In genomic region chr9:121550569-121551512, GRCh38 we compare ENCODE assay signal across 8 cellular contexts. TPM values are rescaled to one million over a fixed set of nuclear protein-coding genes. Genes with fewer than 3 reads are reported as not detected.
DNase-seq lines count a peak whose midpoint lies in the region; ATAC-seq and TF ChIP-seq lines count a peak whose summit lies in the region.

No MANE protein-coding gene starts in this region.

- intact Hi-C loops in breast epithelium (cut with DNase I; ENCODE audit: low total_unique reads): no loop called here

- peaks cover 5% of the 10 kb centered on the region; the same call in 1 of the 2 replicates for H3K27me3 Mint-ChIP-seq in HFFc6 (ENCODE audit: insufficient read depth)

- H3K9me3 Mint-ChIP-seq in HFFc6: no peaks in the 10 kb centered on the region

- peaks cover 10% of the 10 kb centered on the region for H3K4me1 Mint-ChIP-seq in HFFc6 (ENCODE audit: low read depth)

- H3K36me3 Mint-ChIP-seq in HFFc6 (ENCODE audit: low read depth): no peaks in the 10 kb centered on the region

- TF ChIP-seq CTCF in HFFc6 (IDR thresholded peaks at IDR 0.05) (peak; percentile 99), WERI-Rb-1 (IDR thresholded peaks at IDR 0.05; ENCODE audit: low read depth, low read length) (peak; percentile 94), breast epithelium (IDR thresholded peaks at IDR 0.05) (peak; percentile 92 to 94 (median 93))

- H3K9me3 ChIP-seq in WERI-Rb-1 (ENCODE audit: severe bottlenecking): no peaks in the 10 kb centered on the region
- no peaks in the 10 kb centered on the region for H3K9me3 ChIP-seq in breast epithelium

- H3K27me3 ChIP-seq in WERI-Rb-1 (ENCODE audit: insufficient read depth, low read depth, severe bottlenecking) (no peaks in the 10 kb centered on the region), breast epithelium (no peaks in the 10 kb centered on the region)

- no peak for ATAC-seq in HG02571 (IDR thresholded peaks at IDR 0.05; ENCODE audit: unreplicated experiment)

- peak; percentile 90 for DNase-seq in D341Med (ENCODE audit: low spot score)
- DNase-seq in HFFc6: peak; percentile 44
- DNase-seq in NCI-H2081 treated with DMSO at 0.1 percent for 48 hours (lab: John Stamatoyannopoulos, UW): peak; percentile 32
- DNase-seq in WERI-Rb-1: peak; percentile 94
- peak; percentile 82 to 87 for DNase-seq in breast epithelium (ENCODE audit: low spot score in 2 of 2)
- DNase-seq in iPS-NIHi7 (ENCODE audit: extremely low spot score): peak; percentile 86
- DNase-seq in stimulated activated CD4-positive, alpha-beta T cell treated with anti-CD3 and anti-CD28 coated beads, Interleukin-12 subunit alpha, Interleukin-12 subunit beta, amount 100 ng/mL, for 24 hours (ENCODE audit: low read depth in 2 of 2): peak; percentile 51 to 64

- peaks cover 0 to 12% of the 10 kb centered on the region in 2 donors for H3K4me1 ChIP-seq in breast epithelium

- no peak for TF ChIP-seq POLR2A in breast epithelium (IDR thresholded peaks at IDR 0.05)

- no peak overlapping the region for H3K27ac Mint-ChIP-seq in HFFc6

- peak overlapping the region; percentile 15; the same call in 1 of the 2 replicates for H3K4me3 Mint-ChIP-seq in HFFc6

- peak overlapping the region; percentile 53 for H3K27ac ChIP-seq in WERI-Rb-1
- H3K27ac ChIP-seq in breast epithelium: no peak overlapping the region

- peak overlapping the region; percentile 41 for H3K4me3 ChIP-seq in WERI-Rb-1 (ENCODE audit: low read depth, low read length)
- peak overlapping the region; percentile 7 to 61 (median 32) for H3K4me3 ChIP-seq in breast epithelium

- H3K36me3 ChIP-seq in WERI-Rb-1 (no peaks in the 10 kb centered on the region), breast epithelium (no peaks in the 10 kb centered on the region)

RNA-seq across cellular contexts. Expression of gene GGTA1, which starts 51.2 kb away (rescaled TPM):
- not detected for total RNA-seq in HFFc6 (2021; fragmentation: NEBNext Ultra II Directional; extraction: Animal tissue kit (Norgen Biotek cat#: 25700))
- 10 to 100 TPM in 2 of 3 donors, 1 to 10 TPM in 1; 6.2 to 29.6 (median 11.4) TPM for total RNA-seq in breast epithelium

Comparison
In these comparisons a context has a peak if more than half of its experiments do, and no peak if none do; other contexts are left out.
1. DNase-seq: peak in every context shown above with its lines; median percentile 94 in WERI-Rb-1; 90 in D341Med; 86 in iPS-NIHi7; 84 in breast epithelium; 58 in stimulated activated CD4-positive, alpha-beta T cell treated with anti-CD3 and anti-CD28 coated beads, Interleukin-12 subunit alpha, Interleukin-12 subunit beta, amount 100 ng/mL, for 24 hours; 44 in HFFc6; 32 in NCI-H2081 treated with DMSO at 0.1 percent for 48 hours.
2. RNA of gene GGTA1, which starts 51.2 kb away (total RNA-seq): 6.2 to 29.6 TPM in breast epithelium; not detected in HFFc6; every median in the first group is over 4 times any median in the second.
3. Peak in every context shown above with its lines, with median percentiles within 50 percentile points of each other: CTCF ChIP-seq.